8 cellular contexts compared by ENCODE assay signal in the genomic region with DNA sequence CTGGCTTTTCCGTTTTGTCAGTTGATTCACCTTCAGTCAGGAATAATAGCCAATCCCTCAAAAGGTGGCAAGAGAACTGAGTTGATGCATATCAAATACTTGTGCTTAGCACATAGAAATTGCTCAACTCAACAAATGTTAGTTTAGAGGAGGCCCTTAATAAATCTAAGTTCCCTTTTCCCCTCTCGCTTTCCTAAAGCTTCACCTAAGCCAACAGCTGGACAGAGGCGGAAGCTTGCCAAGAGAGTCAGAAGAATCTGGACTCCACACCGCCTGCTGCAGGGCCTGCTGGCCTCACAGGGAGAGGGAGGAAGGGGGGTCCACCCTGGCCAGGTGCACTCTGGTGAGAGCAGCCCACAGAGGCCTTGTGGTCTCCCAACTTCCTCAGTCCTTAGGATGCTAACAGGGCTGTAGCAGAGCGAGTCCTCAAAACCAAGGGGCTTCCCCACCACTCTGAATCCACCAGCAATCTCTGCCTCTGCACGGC.
DNase-seq lines count a peak whose midpoint lies in the region; ATAC-seq and TF ChIP-seq lines count a peak whose summit lies in the region.

No MANE protein-coding gene starts in this region.

- intact Hi-C loops in activated CD8-positive, alpha-beta T cell treated with anti-CD3 and anti-CD28 coated beads for 36 hours (cut with micrococcal nuclease): loop anchor here (2.0 to 10.0 kb wide), 2 partner anchors 49 to 285 kb away; no protein-coding TSS in a partner anchor

- peak; percentile 70 for ATAC-seq in HG03354 (IDR thresholded peaks at IDR 0.05; ENCODE audit: poor library complexity, severe bottlenecking, unreplicated experiment)
- ATAC-seq in activated CD8-positive, alpha-beta T cell treated with anti-CD3 and anti-CD28 coated beads for 36 hours: peak; percentile 46

- POLR2A ChIA-PET in activated CD8-positive, alpha-beta T cell treated with anti-CD3 and anti-CD28 coated beads for 36 hours (lab: Charles Lee): interaction anchor here (0.6 to 1.1 kb wide), 2 partner anchors 18 to 20 kb away, joined by 3 read pairs; no protein-coding TSS in a partner anchor

- H3K27ac Mint-ChIP-seq in activated CD8-positive, alpha-beta T cell treated with anti-CD3 and anti-CD28 coated beads for 36 hours: peak overlapping the region; percentile 97
- H3K27ac Mint-ChIP-seq in immature natural killer cell: peak overlapping the region; percentile 20 to 94 (median 76)

- no peaks in the 10 kb centered on the region for H3K36me3 Mint-ChIP-seq in activated CD8-positive, alpha-beta T cell treated with anti-CD3 and anti-CD28 coated beads for 36 hours (ENCODE audit: low read depth)
- peaks cover 0 to 3% (median 0%) of the 10 kb centered on the region in 3 donors for H3K36me3 Mint-ChIP-seq in immature natural killer cell

- no peaks in the 10 kb centered on the region for H3K27me3 Mint-ChIP-seq in activated CD8-positive, alpha-beta T cell treated with anti-CD3 and anti-CD28 coated beads for 36 hours
- H3K27me3 Mint-ChIP-seq in immature natural killer cell (ENCODE audit: low read depth in 3 of 3): peaks cover 8 to 16% (median 9%) of the 10 kb centered on the region in 3 donors

- H3K4me3 Mint-ChIP-seq in activated CD8-positive, alpha-beta T cell treated with anti-CD3 and anti-CD28 coated beads for 36 hours: no peak overlapping the region
- H3K4me3 Mint-ChIP-seq in immature natural killer cell: peak overlapping the region in 4 of 5 donors; percentile 12 to 72 (median 52)

- no peak for TF ChIP-seq CTCF in activated CD8-positive, alpha-beta T cell treated with anti-CD3 and anti-CD28 coated beads for 36 hours (IDR thresholded peaks at IDR 0.05)

- CTCF ChIA-PET in activated CD8-positive, alpha-beta T cell treated with anti-CD3 and anti-CD28 coated beads for 36 hours (lab: Charles Lee): interaction anchor here (0.8 to 3.8 kb wide), 6 partner anchors 9 to 288 kb away, joined by 3 to 13 read pairs (median 4); no protein-coding TSS in a partner anchor

- peaks cover 65% of the 10 kb centered on the region for H3K4me1 Mint-ChIP-seq in activated CD8-positive, alpha-beta T cell treated with anti-CD3 and anti-CD28 coated beads for 36 hours (ENCODE audit: low read depth)
- H3K4me1 Mint-ChIP-seq in immature natural killer cell: peaks cover 75 to 93% of the 10 kb centered on the region in 2 donors

- DNase-seq in activated CD4-positive, CD25-positive, alpha-beta regulatory T cell treated with anti-CD3 and anti-CD28 coated beads, Interleukin-2, amount 50 U/mL, for 72 hours: peak; percentile 40
- no peak for DNase-seq in activated CD4-positive, CD25-positive, alpha-beta regulatory T cell (lab: John Stamatoyannopoulos, UW)
- DNase-seq in activated CD8-positive, alpha-beta T cell treated with anti-CD3 and anti-CD28 coated beads for 36 hours: peak; percentile 71
- DNase-seq in immature natural killer cell (peak; percentile 28 to 46 (median 35)), COLO829 (ENCODE audit: low spot score) (no peak), islet precursor cell (no peak), HuH-7.5 (ENCODE audit: low spot score) (no peak)

- H3K9me3 Mint-ChIP-seq in activated CD8-positive, alpha-beta T cell treated with anti-CD3 and anti-CD28 coated beads for 36 hours: no peaks in the 10 kb centered on the region
- no peaks in the 10 kb centered on the region for H3K9me3 Mint-ChIP-seq in immature natural killer cell

Comparison
In these comparisons a context has a peak if more than half of its experiments do, and no peak if none do; other contexts are left out.
1. DNase-seq: peak in activated CD4-positive, CD25-positive, alpha-beta regulatory T cell treated with anti-CD3 and anti-CD28 coated beads, Interleukin-2, amount 50 U/mL, for 72 hours (single experiment), activated CD8-positive, alpha-beta T cell treated with anti-CD3 and anti-CD28 coated beads for 36 hours (single experiment) and immature natural killer cell (3 of 3); none in activated CD4-positive, CD25-positive, alpha-beta regulatory T cell (0 of 4), COLO829 (single experiment), islet precursor cell (single experiment) and HuH-7.5 (single experiment).